8 cellular contexts compared by ENCODE assay signal in the genomic region with DNA sequence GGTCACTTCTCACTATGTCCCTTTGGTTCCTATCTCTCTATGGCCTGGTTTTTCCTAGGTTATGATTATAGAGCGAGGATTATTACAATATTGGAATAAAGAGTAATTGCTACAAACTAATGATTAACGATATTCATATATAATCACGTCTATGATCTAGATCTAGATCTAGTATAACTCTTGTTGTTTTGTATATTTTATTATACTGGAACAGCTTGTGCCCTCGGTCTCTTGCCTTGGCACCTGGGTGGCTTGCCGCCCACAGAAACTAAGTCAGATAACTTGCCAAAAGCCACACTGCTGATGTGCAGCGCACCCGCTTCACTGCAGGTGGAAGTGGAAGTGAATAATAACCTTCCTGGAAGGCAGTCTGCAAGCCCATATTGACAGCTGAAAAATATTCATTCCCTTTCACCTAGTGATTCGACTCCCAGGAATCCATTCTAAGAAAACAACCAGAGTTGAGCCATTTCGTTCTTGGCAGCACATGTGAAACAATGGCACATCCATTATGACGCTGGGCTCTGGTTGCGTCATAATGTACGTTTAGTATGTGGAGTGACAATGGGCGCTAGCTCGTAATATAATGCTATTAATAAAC. TPM values are rescaled to one million over a fixed set of nuclear protein-coding genes. Genes with fewer than 3 reads are reported as not detected.
DNase-seq lines count a peak whose midpoint lies in the region; TF ChIP-seq lines count a peak whose summit lies in the region.

No MANE protein-coding gene starts in this region.

- H3K9ac ChIP-seq in endodermal cell (ENCODE audit: extremely low read depth, low read length, poor library complexity, severe bottlenecking) = no peak overlapping the region

- H3K9me3 ChIP-seq in HAP-1 (no peaks in the 10 kb centered on the region), SJCRH30 (replicated peaks) (no peaks in the 10 kb centered on the region), endodermal cell (ENCODE audit: control insufficient read depth, low read length) (no peaks in the 10 kb centered on the region)

- H3K36me3 Mint-ChIP-seq in endodermal cell (ENCODE audit: low read depth) = no peaks in the 10 kb centered on the region

- no peak overlapping the region for H3K27ac Mint-ChIP-seq in endodermal cell

- peaks cover 25% of the 10 kb centered on the region for H3K4me1 Mint-ChIP-seq in endodermal cell

- no peaks in the 10 kb centered on the region for H3K9me3 Mint-ChIP-seq in endodermal cell

- 61 to 66% methylated on average over 9 to 10 of the region's 14 CpGs for WGBS in endodermal cell (ENCODE audit: insufficient coverage in 1 of 2, insufficient read length in 1 of 2), 2 experiments

- H3K27ac ChIP-seq in SJCRH30 (no peak overlapping the region; the same call in 1 of the 2 replicates), endodermal cell (ENCODE audit: low read depth, low read length) (no peak overlapping the region)

- peaks cover 4% of the 10 kb centered on the region for H3K4me1 ChIP-seq in HAP-1
- no peaks in the 10 kb centered on the region for H3K4me1 ChIP-seq in SJCRH30
- H3K4me1 ChIP-seq in endodermal cell (ENCODE audit: control insufficient read depth, insufficient read depth, low read length) = peaks cover 7% of the 10 kb centered on the region

- H3K36me3 ChIP-seq in HAP-1 (replicated peaks) (no peaks in the 10 kb centered on the region), SJCRH30 (no peaks in the 10 kb centered on the region), endodermal cell (ENCODE audit: control insufficient read depth, insufficient read depth, low read length) (no peaks in the 10 kb centered on the region)

- no peak for TF ChIP-seq CTCF in endodermal cell (conservative IDR thresholded peaks at IDR 0.05)

- peaks cover 25% of the 10 kb centered on the region for H3K27me3 Mint-ChIP-seq in endodermal cell (ENCODE audit: insufficient read depth)

- H3K27me3 ChIP-seq in HAP-1 (ENCODE audit: low read depth) = peaks cover 3% of the 10 kb centered on the region; the same call in 1 of the 2 replicates
- H3K27me3 ChIP-seq in SJCRH30 = no peaks in the 10 kb centered on the region
- H3K27me3 ChIP-seq in endodermal cell (ENCODE audit: control insufficient read depth, insufficient read depth, low read length, poor library complexity, severe bottlenecking) = peaks cover 20% of the 10 kb centered on the region

- peak; percentile 60 for DNase-seq in AG08395 (ENCODE audit: low spot score)
- no peak for DNase-seq in HAP-1 (ENCODE audit: low spot score in 2 of 2)
- DNase-seq in SJCRH30 = no peak
- no peak for DNase-seq in endodermal cell
- peak; percentile 44 for DNase-seq in myocyte (ENCODE audit: low read depth)
- DNase-seq in activated effector memory CD4-positive, alpha-beta T cell treated with anti-CD3 and anti-CD28 coated beads, Interleukin-2, amount 50 U/mL, for 16 hours = no peak
- DNase-seq in OCI-M2 (lab: John Stamatoyannopoulos, UW; ENCODE audit: unreplicated experiment) = no peak
- DNase-seq in LoVo (ENCODE audit: low spot score) = no peak

- H3K4me3 ChIP-seq in HAP-1 (peak overlapping the region; percentile 34), SJCRH30 (peak overlapping the region; percentile 61), endodermal cell (ENCODE audit: low read length) (peak overlapping the region; percentile 85)

- H3K4me3 Mint-ChIP-seq in endodermal cell = peak overlapping the region; percentile 58

- in situ Hi-C loops in HAP-1 (cut with MboI; ENCODE audit: low sequenced_read_pairs) = no loop called here

RNA-seq across cellular contexts. Expression of a gene that starts 0.7 kb away (rescaled TPM):
- total RNA-seq in SJCRH30 (2014; rRNA removed; shearing (Covaris generic)) = 0.36 TPM in 1 of 2 replicates, not detected in the other
- total RNA-seq in endodermal cell = under 1 TPM; 0.24 to 0.97 TPM
- 1.1 TPM for polyA plus RNA-seq in endodermal cell (2013, experiment 1 of 2)
- polyA plus RNA-seq in endodermal cell (2013, experiment 2 of 2) = 0.62 TPM
- 1.5 TPM in 1 of 2 replicates, not detected in the other for total RNA-seq in myocyte
- polyA plus RNA-seq in myocyte (2012) = 0.53 TPM

RNA-seq across cellular contexts. Expression of a gene that starts 17.0 kb away (rescaled TPM):
- 85.3 and 90.9 TPM in 2 replicates for total RNA-seq in SJCRH30 (2014; rRNA removed; shearing (Covaris generic))
- 10 to 100 TPM; 13.3 to 19.9 TPM for total RNA-seq in endodermal cell
- polyA plus RNA-seq in endodermal cell (2013, experiment 1 of 2) = 33.6 TPM
- polyA plus RNA-seq in endodermal cell (2013, experiment 2 of 2) = 25.2 TPM
- 37.9 and 51.4 TPM in 2 replicates for total RNA-seq in myocyte
- polyA plus RNA-seq in myocyte (2012) = 72.9 TPM

RNA-seq across cellular contexts. Expression of a gene that starts 42.0 kb away (rescaled TPM):
- total RNA-seq in SJCRH30 (2014; rRNA removed; shearing (Covaris generic)) = 1.6 and 2.0 TPM in 2 replicates
- total RNA-seq in endodermal cell = not detected
- polyA plus RNA-seq in endodermal cell (2013, experiment 1 of 2) = 1.1 TPM
- 0.79 TPM for polyA plus RNA-seq in endodermal cell (2013, experiment 2 of 2)
- total RNA-seq in myocyte = 1.7 and 3.8 TPM in 2 replicates
- polyA plus RNA-seq in myocyte (2012) = 2.1 TPM

Comparison
In these comparisons a context has a peak if more than half of its experiments do, and no peak if none do; other contexts are left out.
1. DNase-seq: peak in AG08395 (single experiment) and myocyte (single experiment); none in HAP-1 (0 of 2), SJCRH30 (0 of 2), endodermal cell (single experiment), activated effector memory CD4-positive, alpha-beta T cell treated with anti-CD3 and anti-CD28 coated beads, Interleukin-2, amount 50 U/mL, for 16 hours (single experiment), OCI-M2 (single experiment) and LoVo (single experiment).
2. H3K4me3 ChIP-seq: peak in every context shown above with its lines; median percentile 85 in endodermal cell; 61 in SJCRH30; 34 in HAP-1.